21 cellular contexts compared by ENCODE assay signal in genomic region chr17:44061446-44061845, GRCh38. TPM values are rescaled to one million over a fixed set of nuclear protein-coding genes. Genes with fewer than 3 reads are reported as not detected.
DNase-seq lines count a peak whose midpoint lies in the region; TF ChIP-seq lines count a peak whose summit lies in the region.
"Had no signal": no experiment of that assay in that cellular context is flagged by ENCODE, and none has a peak within 500 bp of the region (broad histone marks: within the 10 kb centered on the region; RNA-seq: fewer than 3 reads in every experiment).

No MANE protein-coding gene starts in this region.

- H3K36me3 ChIP-seq in SK-N-MC (ENCODE audit: insufficient read depth, low read length) (peaks cover 58% of the 10 kb centered on the region), transverse colon (peaks cover 0 to 36% (median 10%) of the 10 kb centered on the region in 4 donors), ascending aorta (peaks cover 7 to 41% of the 10 kb centered on the region in 2 donors)

- in situ Hi-C loops in transverse colon (cut with MboI; ENCODE audit: low pct_ligation_motif_present in 1 of 4, low pct_unique_long_range_greater_than_20kb in 1 of 4, low sequenced_read_pairs in 3 of 4), result loop anchor here in 1 of 4 donors (25.0 kb wide), 1 partner anchor 101 kb away; the partner anchor contains the start of gene ASB16

- TF ChIP-seq POLR2A in transverse colon (IDR thresholded peaks at IDR 0.05), result no peak

- H3K27ac Mint-ChIP-seq in activated T-cell treated with anti-CD3 and anti-CD28 coated beads, Interleukin-2, amount 50 U/mL, for 24 hours, result peak overlapping the region; percentile 68

- TF ChIP-seq CTCF in transverse colon (IDR thresholded peaks at IDR 0.05), result no peak
- TF ChIP-seq CTCF in ascending aorta (IDR thresholded peaks at IDR 0.05), result no peak

- H3K9me3 ChIP-seq in SK-N-MC (ENCODE audit: low read depth, low read length) (no peaks in the 10 kb centered on the region), transverse colon (no peaks in the 10 kb centered on the region), ascending aorta (no peaks in the 10 kb centered on the region)
- H3K9me3 ChIP-seq: HAP-1 had no signal

- H3K27me3 Mint-ChIP-seq in activated T-cell treated with anti-CD3 and anti-CD28 coated beads, Interleukin-2, amount 50 U/mL, for 24 hours, result no peaks in the 10 kb centered on the region

- intact Hi-C loops in transverse colon (cut with DNase I; ENCODE audit: low total_unique reads), result no loop called here
- intact Hi-C loops in ascending aorta (cut with DNase I), result no loop called here

- H3K9me3 Mint-ChIP-seq in activated T-cell treated with anti-CD3 and anti-CD28 coated beads, Interleukin-2, amount 50 U/mL, for 24 hours, result no peaks in the 10 kb centered on the region

- peaks cover 79% of the 10 kb centered on the region for H3K36me3 Mint-ChIP-seq in activated T-cell treated with anti-CD3 and anti-CD28 coated beads, Interleukin-2, amount 50 U/mL, for 24 hours (ENCODE audit: low read depth)

- no peak overlapping the region for H3K9ac ChIP-seq in SK-N-MC (ENCODE audit: insufficient read length)

- H3K4me3 ChIP-seq in SK-N-MC (no peak overlapping the region), transverse colon (no peak overlapping the region), ascending aorta (no peak overlapping the region)
- H3K4me3 ChIP-seq: HAP-1, K562 had no signal

- no peak for DNase-seq in activated T-cell treated with anti-CD3 and anti-CD28 coated beads, Interleukin-2, amount 50 U/mL, for 24 hours
- no peak for DNase-seq in activated T-cell treated with anti-CD3 and anti-CD28 coated beads, Interleukin-2, amount 50 U/mL, for 48 hours
- DNase-seq in SK-N-MC (ENCODE audit: low read depth, low spot score) (no peak), fibroblast of peridontal ligament (ENCODE audit: extremely low read depth) (peak; percentile 50), T-helper 9 cell (no peak), transverse colon (no peak), ascending aorta (ENCODE audit: low spot score in 2 of 2) (no peak), NCI-H2107 (lab: John Stamatoyannopoulos, UW) (no peak)
- DNase-seq: 8988T; C1 segment of cervical spinal cord; DND-41; GDM1; MV-4-11; NCI-H1417; NCI-H187 treated with DMSO at 0.1 percent for 48 hours; NCI-H2171; NCI-H446; NK-92 treated with Interleukin-12 subunit alpha and Interleukin-12 subunit beta, amount 100 ng/mL, for 24 hours; SHP77 had no signal

- TF ChIP-seq EP300 in transverse colon (IDR thresholded peaks at IDR 0.05; ENCODE audit: low read depth), result no peak

- H3K27me3 ChIP-seq in transverse colon, result no peaks in the 10 kb centered on the region
- H3K27me3 ChIP-seq in ascending aorta, result no peaks in the 10 kb centered on the region

- H3K27ac ChIP-seq in SK-N-MC (0 out of 2 replicates have a peak overlapping the region, but pooled peaks have one; percentile 0), transverse colon (no peak overlapping the region), ascending aorta (no peak overlapping the region)

- H3K4me1 Mint-ChIP-seq in activated T-cell treated with anti-CD3 and anti-CD28 coated beads, Interleukin-2, amount 50 U/mL, for 24 hours (ENCODE audit: low read depth), result peaks cover 54% of the 10 kb centered on the region

- H3K4me3 Mint-ChIP-seq in activated T-cell treated with anti-CD3 and anti-CD28 coated beads, Interleukin-2, amount 50 U/mL, for 24 hours, result no peak overlapping the region

- H3K4me1 ChIP-seq in transverse colon (peaks cover 4 to 20% (median 9%) of the 10 kb centered on the region in 4 donors), ascending aorta (peaks cover 0 to 5% of the 10 kb centered on the region in 2 donors)

- WGBS in transverse colon (ENCODE audit: low coverage in 1 of 2), 2 donors, result 95 to 100% methylated on average over 1 of the region's 1 CpG

RNA-seq across cellular contexts. Expression of gene LSM12, which starts 5.0 kb away (rescaled TPM):
- total RNA-seq in transverse colon (10 to 100 TPM in 3 of 4 donors, 1 to 10 TPM in 1; 5.4 to 29.2 (median 22.9) TPM), ascending aorta (12.5 TPM)

RNA-seq across cellular contexts. Expression of gene G6PC3, which starts 9.1 kb away (rescaled TPM):
- total RNA-seq in transverse colon (10 to 100 TPM in 3 of 4 donors, 1 to 10 TPM in 1; 5.2 to 35.6 (median 18.5) TPM), ascending aorta (111 TPM)

RNA-seq across cellular contexts. Expression of gene TMEM101, which starts 46.7 kb away (rescaled TPM):
- 10 to 100 TPM; 25.2 to 34.0 (median 27.7) TPM for total RNA-seq in transverse colon
- 11.0 TPM for total RNA-seq in ascending aorta

RNA-seq across cellular contexts. Expression of gene NAGS, which starts 57.0 kb away (rescaled TPM):
- total RNA-seq in transverse colon, result 10 to 100 TPM in 2 of 4 donors, 1 to 10 TPM in 2; 3.0 to 46.3 (median 17.7) TPM
- 48.2 TPM for total RNA-seq in ascending aorta
- total RNA-seq: K562 had no signal
